32 cellular contexts compared by ENCODE assay signal in genomic region chr2:9725106-9725505, GRCh38.
"Had no signal": no experiment of that assay in that cellular context is flagged by ENCODE, and none has a peak within 500 bp of the region (broad histone marks: within the 10 kb centered on the region; RNA-seq: fewer than 3 reads in every experiment).

No MANE protein-coding gene starts in this region.

- H3K9me3 ChIP-seq: ascending aorta, Peyer's patch had no signal

- H3K27ac ChIP-seq: ascending aorta, cardiac muscle cell, Peyer's patch, RWPE1, WERI-Rb-1 had no signal

- H3K36me3 Mint-ChIP-seq: activated CD8-positive, alpha-beta memory T cell treated with anti-CD3 and anti-CD28 coated beads, Interleukin-2, amount 10 ng/mL, durations not matched to agents 7 days and 5 days; activated naive CD4-positive, alpha-beta T cell treated with anti-CD3 and anti-CD28 coated beads, Interleukin-2, amount 10 ng/mL, durations not matched to agents 7 days and 5 days; activated naive CD8-positive, alpha-beta T cell treated with anti-CD3 and anti-CD28 coated beads, Interleukin-2, amount 10 ng/mL, durations not matched to agents 7 days and 5 days; T-cell had no signal

- H3K27me3 ChIP-seq: ascending aorta, cardiac muscle cell, Peyer's patch had no signal

- H3K36me3 ChIP-seq: ascending aorta, cardiac muscle cell, Peyer's patch, WERI-Rb-1 had no signal

- H3K27ac Mint-ChIP-seq: activated CD4-positive, alpha-beta memory T cell treated with anti-CD3 and anti-CD28 coated beads, Interleukin-2, amount 10 ng/mL, durations not matched to agents 7 days and 5 days; activated CD8-positive, alpha-beta memory T cell treated with anti-CD3 and anti-CD28 coated beads, Interleukin-2, amount 10 ng/mL, durations not matched to agents 7 days and 5 days; activated naive CD4-positive, alpha-beta T cell treated with anti-CD3 and anti-CD28 coated beads, Interleukin-2, amount 10 ng/mL, durations not matched to agents 7 days and 5 days; activated naive CD8-positive, alpha-beta T cell treated with anti-CD3 and anti-CD28 coated beads, Interleukin-2, amount 10 ng/mL, durations not matched to agents 7 days and 5 days; T-cell had no signal

- H3K27me3 Mint-ChIP-seq: T-cell had no signal

- H3K4me3 ChIP-seq: ascending aorta, cardiac muscle cell, Peyer's patch had no signal

- H3K9me3 Mint-ChIP-seq: activated CD4-positive, alpha-beta memory T cell treated with anti-CD3 and anti-CD28 coated beads, Interleukin-2, amount 10 ng/mL, durations not matched to agents 7 days and 5 days; activated naive CD4-positive, alpha-beta T cell treated with anti-CD3 and anti-CD28 coated beads, Interleukin-2, amount 10 ng/mL, durations not matched to agents 7 days and 5 days; activated naive CD8-positive, alpha-beta T cell treated with anti-CD3 and anti-CD28 coated beads, Interleukin-2, amount 10 ng/mL, durations not matched to agents 7 days and 5 days; T-cell had no signal

- H3K4me3 Mint-ChIP-seq: activated CD4-positive, alpha-beta memory T cell treated with anti-CD3 and anti-CD28 coated beads, Interleukin-2, amount 10 ng/mL, durations not matched to agents 7 days and 5 days; activated CD8-positive, alpha-beta memory T cell treated with anti-CD3 and anti-CD28 coated beads, Interleukin-2, amount 10 ng/mL, durations not matched to agents 7 days and 5 days; activated naive CD4-positive, alpha-beta T cell treated with anti-CD3 and anti-CD28 coated beads, Interleukin-2, amount 10 ng/mL, durations not matched to agents 7 days and 5 days; activated naive CD8-positive, alpha-beta T cell treated with anti-CD3 and anti-CD28 coated beads, Interleukin-2, amount 10 ng/mL, durations not matched to agents 7 days and 5 days; T-cell had no signal

- H3K4me1 ChIP-seq: ascending aorta, Peyer's patch had no signal

- H3K4me1 Mint-ChIP-seq: activated naive CD4-positive, alpha-beta T cell treated with anti-CD3 and anti-CD28 coated beads, Interleukin-2, amount 10 ng/mL, durations not matched to agents 7 days and 5 days had no signal

- ATAC-seq: activated CD8-positive, alpha-beta memory T cell treated with anti-CD3 and anti-CD28 coated beads, Interleukin-2, amount 10 ng/mL, durations not matched to agents 7 days and 5 days; Right ventricle myocardium inferior; SK-N-SH treated with all-trans-retinoic acid at 6 μM for 48 hours; T-cell had no signal

- DNase-seq: activated CD4-positive, alpha-beta memory T cell treated with anti-CD3 and anti-CD28 coated beads, Interleukin-2, amount 10 ng/mL, durations not matched to agents 7 days and 5 days; activated CD4-positive, alpha-beta T cell treated with anti-CD3 and anti-CD28 coated beads for 1 hour; activated CD4-positive, alpha-beta T cell treated with anti-CD3 and anti-CD28 coated beads for 48 hours; activated CD4-positive, CD25-positive, alpha-beta regulatory T cell; activated CD8-positive, alpha-beta memory T cell treated with anti-CD3 and anti-CD28 coated beads for 24 hours; activated CD8-positive, alpha-beta memory T cell treated with anti-CD3 and anti-CD28 coated beads, Interleukin-2, amount 10 ng/mL, durations not matched to agents 7 days and 5 days; activated CD8-positive, alpha-beta memory T cell treated with anti-CD3 and anti-CD28 coated beads, Interleukin-2, amount 50 U/mL, for 48 hours; activated effector memory CD4-positive, alpha-beta T cell treated with Interleukin-2 at 50 U/mL for 16 hours; activated naive CD4-positive, alpha-beta T cell treated with anti-CD3 and anti-CD28 coated beads, Interleukin-2, amount 10 ng/mL, durations not matched to agents 7 days and 5 days; activated naive CD8-positive, alpha-beta T cell treated with anti-CD3 and anti-CD28 coated beads, Interleukin-2, amount 10 ng/mL, durations not matched to agents 7 days and 5 days; activated T-cell treated with anti-CD3 and anti-CD28 coated beads, Interleukin-2, amount 50 U/mL, for 48 hours; amygdala; Karpas-422; NCI-H1105; NCI-H1417 treated with DMSO at 0.1 percent for 48 hours; NCI-H187 treated with DMSO at 0.1 percent for 48 hours; NCI-H2081; NCI-H2171 treated with DMSO at 0.1 percent for 48 hours; NCI-H2227 treated with DMSO at 0.1 percent for 48 hours; NCI-H446; NCI-H524; SIG-M5; T-cell; T-helper 2 cell; T-helper 9 cell; WERI-Rb-1 had no signal
